21 cellular contexts compared by ENCODE assay signal in the genomic region with DNA sequence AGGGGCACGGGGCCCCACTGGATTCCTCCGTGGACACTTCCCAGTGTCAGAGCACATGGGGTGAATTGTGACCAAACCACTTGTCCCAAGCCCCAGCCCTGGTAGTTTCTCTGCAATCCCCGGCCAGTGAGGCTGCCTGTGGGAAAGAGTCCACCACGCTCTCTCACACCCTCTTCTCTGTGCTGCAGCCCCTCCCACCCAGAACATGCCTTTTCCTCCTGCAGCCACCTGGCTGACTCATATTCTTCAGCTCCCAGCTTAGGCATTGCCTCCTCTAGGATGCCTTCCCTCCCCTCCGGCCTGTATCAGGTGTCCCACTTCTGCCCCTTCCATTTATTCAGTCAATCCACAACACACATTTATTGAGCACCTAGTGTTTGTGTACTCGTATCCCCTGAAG. TPM values are rescaled to one million over a fixed set of nuclear protein-coding genes. Genes with fewer than 3 reads are reported as not detected.
DNase-seq lines count a peak whose midpoint lies in the region; ATAC-seq, FAIRE-seq and TF ChIP-seq lines count a peak whose summit lies in the region.
"Had no signal": no experiment of that assay in that cellular context is flagged by ENCODE, and none has a peak within 500 bp of the region (broad histone marks: within the 10 kb centered on the region; RNA-seq: fewer than 3 reads in every experiment).

No MANE protein-coding gene starts in this region.

- DNase-seq in T-helper 1 cell (no peak), HT1080 (ENCODE audit: low read depth) (peak; percentile 39), bronchial epithelial cell (ENCODE audit: low read depth) (peak; percentile 78), mesendoderm (peak; percentile 71), ACHN (no peak)
- no peak for DNase-seq in activated T-helper 2 cell treated with anti-CD3 and anti-CD28 coated beads, Interferon-gamma antibody, Interleukin-2, Interleukin-4, amounts not matched to agents 10 μg/mL and 5 μg/mL and 100 μg/mL, durations not matched to agents 14 hours and 24 hours and 36 hours (ENCODE audit: low spot score)
- DNase-seq: activated gamma-delta T cell, aorta, dermis blood vessel endothelial cell, HCEC 1CT, hippocampal formation, psoas muscle had no signal

- H2AK5ac ChIP-seq in mesendoderm (ENCODE audit: low read length) = no peak overlapping the region

- peaks cover 3% of the 10 kb centered on the region for H3K36me3 Mint-ChIP-seq in T-helper 1 cell treated with Interleukin-12 subunit alpha and Interleukin-12 subunit beta and Interleukin-4 antibody, amounts not matched to agents 30 μg/mL and 1 μg/mL, for 36 hours (ENCODE audit: low read depth)
- peaks cover 2% of the 10 kb centered on the region for H3K36me3 Mint-ChIP-seq in activated T-helper 2 cell treated with anti-CD3 and anti-CD28 coated beads, Interferon-gamma antibody, Interleukin-2, Interleukin-4, amounts not matched to agents 10 μg/mL and 5 μg/mL and 100 μg/mL, durations not matched to agents 14 hours and 24 hours and 36 hours (ENCODE audit: low read depth)

- H4K8ac ChIP-seq in mesendoderm (ENCODE audit: low read depth, low read length) = no peak overlapping the region

- H3K27ac ChIP-seq in mesendoderm (ENCODE audit: low read depth, low read length) = no peak overlapping the region
- H3K27ac ChIP-seq: A549, psoas muscle, SJSA1 had no signal

- no peak for ATAC-seq in GM18858 (IDR thresholded peaks at IDR 0.05; ENCODE audit: unreplicated experiment)
- ATAC-seq: A549, left lobe of liver, psoas muscle had no signal

- no peak overlapping the region for H3K27ac Mint-ChIP-seq in T-helper 1 cell treated with Interleukin-12 subunit alpha and Interleukin-12 subunit beta and Interleukin-4 antibody, amounts not matched to agents 30 μg/mL and 1 μg/mL, for 36 hours
- H3K27ac Mint-ChIP-seq in activated T-helper 2 cell treated with anti-CD3 and anti-CD28 coated beads, Interferon-gamma antibody, Interleukin-2, Interleukin-4, amounts not matched to agents 10 μg/mL and 5 μg/mL and 100 μg/mL, durations not matched to agents 14 hours and 24 hours and 36 hours = no peak overlapping the region
- H3K27ac Mint-ChIP-seq: stimulated activated naive CD8-positive, alpha-beta T cell treated with anti-CD3 and anti-CD28 coated beads, Interleukin-15, Interleukin-2, amounts not matched to agents 100 ng/mL and 50 ng/mL, for 24 hours had no signal

- H4K5ac ChIP-seq in mesendoderm (ENCODE audit: low read length) = no peak overlapping the region

- H3K79me2 ChIP-seq in mesendoderm (ENCODE audit: control insufficient read depth, insufficient read depth, low read length) = no peaks in the 10 kb centered on the region

- no peak overlapping the region for H3K4ac ChIP-seq in mesendoderm (ENCODE audit: low read depth, low read length)

- peaks cover 16% of the 10 kb centered on the region for H3K4me1 Mint-ChIP-seq in T-helper 1 cell treated with Interleukin-12 subunit alpha and Interleukin-12 subunit beta and Interleukin-4 antibody, amounts not matched to agents 30 μg/mL and 1 μg/mL, for 36 hours (ENCODE audit: low read depth)
- H3K4me1 Mint-ChIP-seq in activated T-helper 2 cell treated with anti-CD3 and anti-CD28 coated beads, Interferon-gamma antibody, Interleukin-2, Interleukin-4, amounts not matched to agents 10 μg/mL and 5 μg/mL and 100 μg/mL, durations not matched to agents 14 hours and 24 hours and 36 hours (ENCODE audit: low read depth) = peaks cover 16% of the 10 kb centered on the region

- H3K79me1 ChIP-seq in mesendoderm (ENCODE audit: low read length) = no peaks in the 10 kb centered on the region

- no peak overlapping the region for H2BK5ac ChIP-seq in mesendoderm (ENCODE audit: low read length)

- in situ Hi-C loops in ACHN (cut with HindIII; ENCODE audit: low pct_ligation_motif_present, low pct_unique_long_range_greater_than_20kb, low sequenced_read_pairs) = no loop called here

- no peak overlapping the region for H3K18ac ChIP-seq in mesendoderm (ENCODE audit: low read length)

- H3K9ac ChIP-seq in mesendoderm (ENCODE audit: low read length) = no peak overlapping the region

- H3K23ac ChIP-seq in mesendoderm (ENCODE audit: low read length) = no peak overlapping the region

- intact Hi-C loops in activated T-helper 2 cell treated with anti-CD3 and anti-CD28 coated beads, Interferon-gamma antibody, Interleukin-2, Interleukin-4, amounts not matched to agents 10 μg/mL and 5 μg/mL and 100 μg/mL, durations not matched to agents 14 hours and 24 hours and 36 hours (cut with micrococcal nuclease) = loop anchor here (5.0 kb wide), 2 partner anchors 84 to 384 kb away; a partner anchor contains a TSS

- H3K9me3 Mint-ChIP-seq in T-helper 1 cell treated with Interleukin-12 subunit alpha and Interleukin-12 subunit beta and Interleukin-4 antibody, amounts not matched to agents 30 μg/mL and 1 μg/mL, for 36 hours = no peaks in the 10 kb centered on the region
- no peaks in the 10 kb centered on the region for H3K9me3 Mint-ChIP-seq in activated T-helper 2 cell treated with anti-CD3 and anti-CD28 coated beads, Interferon-gamma antibody, Interleukin-2, Interleukin-4, amounts not matched to agents 10 μg/mL and 5 μg/mL and 100 μg/mL, durations not matched to agents 14 hours and 24 hours and 36 hours
- H3K9me3 Mint-ChIP-seq: stimulated activated naive CD8-positive, alpha-beta T cell treated with anti-CD3 and anti-CD28 coated beads, Interleukin-15, Interleukin-2, amounts not matched to agents 100 ng/mL and 50 ng/mL, for 24 hours had no signal

- H3K36me3 ChIP-seq in bronchial epithelial cell (ENCODE audit: control insufficient read depth, insufficient read depth, low read length) (no peaks in the 10 kb centered on the region), mesendoderm (ENCODE audit: control insufficient read depth, insufficient read depth, low read length) (no peaks in the 10 kb centered on the region)

- no CpG with 5 or more reads among the region's 6 CpGs for WGBS in mesendoderm (ENCODE audit: extremely low coverage, insufficient coverage, low lambda C conversion rate)

- no peak overlapping the region for H3K4me2 ChIP-seq in mesendoderm (ENCODE audit: low read length)
- H3K4me2 ChIP-seq: A549 had no signal

- no peak overlapping the region for H2BK15ac ChIP-seq in mesendoderm (replicated peaks; ENCODE audit: low read depth)

- no peak for TF ChIP-seq CTCF in bronchial epithelial cell (IDR thresholded peaks at IDR 0.05; ENCODE audit: insufficient read depth, low read length, severe bottlenecking)

- peak; percentile 79 for FAIRE-seq in bronchial epithelial cell (lab: Jason Lieb, UNC)
- FAIRE-seq: A549, G401.6, GM12891, TTC549 had no signal

- no peaks in the 10 kb centered on the region for H3K4me1 ChIP-seq in mesendoderm (ENCODE audit: control insufficient read depth, low read depth, low read length)

- H3K56ac ChIP-seq in mesendoderm (ENCODE audit: low read length) = no peak overlapping the region

- no peak overlapping the region for H2BK120ac ChIP-seq in mesendoderm (ENCODE audit: low read depth, low read length)

- peaks cover 5% of the 10 kb centered on the region for H3K27me3 Mint-ChIP-seq in T-helper 1 cell treated with Interleukin-12 subunit alpha and Interleukin-12 subunit beta and Interleukin-4 antibody, amounts not matched to agents 30 μg/mL and 1 μg/mL, for 36 hours (ENCODE audit: low read depth)
- H3K27me3 Mint-ChIP-seq in activated T-helper 2 cell treated with anti-CD3 and anti-CD28 coated beads, Interferon-gamma antibody, Interleukin-2, Interleukin-4, amounts not matched to agents 10 μg/mL and 5 μg/mL and 100 μg/mL, durations not matched to agents 14 hours and 24 hours and 36 hours (ENCODE audit: low read depth) = peaks cover 1% of the 10 kb centered on the region
- H3K27me3 Mint-ChIP-seq: stimulated activated naive CD8-positive, alpha-beta T cell treated with anti-CD3 and anti-CD28 coated beads, Interleukin-15, Interleukin-2, amounts not matched to agents 100 ng/mL and 50 ng/mL, for 24 hours had no signal

- H3K4me3 Mint-ChIP-seq in T-helper 1 cell treated with Interleukin-12 subunit alpha and Interleukin-12 subunit beta and Interleukin-4 antibody, amounts not matched to agents 30 μg/mL and 1 μg/mL, for 36 hours = peak overlapping the region; percentile 6
- no peak overlapping the region for H3K4me3 Mint-ChIP-seq in activated T-helper 2 cell treated with anti-CD3 and anti-CD28 coated beads, Interferon-gamma antibody, Interleukin-2, Interleukin-4, amounts not matched to agents 10 μg/mL and 5 μg/mL and 100 μg/mL, durations not matched to agents 14 hours and 24 hours and 36 hours (ENCODE audit: low read depth)
- H3K4me3 Mint-ChIP-seq: stimulated activated naive CD8-positive, alpha-beta T cell treated with anti-CD3 and anti-CD28 coated beads, Interleukin-15, Interleukin-2, amounts not matched to agents 100 ng/mL and 50 ng/mL, for 24 hours had no signal

- H3K27me3 ChIP-seq in bronchial epithelial cell (ENCODE audit: control insufficient read depth, insufficient read depth, low read length) = no peaks in the 10 kb centered on the region
- no peaks in the 10 kb centered on the region for H3K27me3 ChIP-seq in mesendoderm (ENCODE audit: insufficient read depth, low read length, poor library complexity)
- H3K27me3 ChIP-seq: SJSA1 had no signal

- H3K4me3 ChIP-seq in bronchial epithelial cell (ENCODE audit: low read depth, low read length) (no peak overlapping the region), mesendoderm (ENCODE audit: low read length) (no peak overlapping the region)
- H3K4me3 ChIP-seq: A549, psoas muscle, SJSA1 had no signal

RNA-seq across cellular contexts. Expression of a gene that starts 5.4 kb away (rescaled TPM):
- total RNA-seq in HT1080 (2014; rRNA removed; shearing (Covaris generic)) = 49.0 and 52.7 TPM in 2 replicates
- 41.7 and 43.3 TPM in 2 replicates for polyA plus RNA-seq in HT1080 (2015; cell fraction: cytosol; rRNA removed)
- polyA plus RNA-seq in HT1080 (2015; cell fraction: nucleus; rRNA removed) = 63.6 and 66.1 TPM in 2 replicates
- total RNA-seq in bronchial epithelial cell = 62.9 and 98.6 TPM in 2 replicates
- polyA plus RNA-seq in mesendoderm (2013, experiment 1 of 2) = 26.5 TPM
- 27.8 TPM for polyA plus RNA-seq in mesendoderm (2013, experiment 2 of 2)
- total RNA-seq in activated T-helper 2 cell treated with anti-CD3 and anti-CD28 coated beads, Interferon-gamma antibody, Interleukin-2, Interleukin-4, amounts not matched to agents 10 μg/mL and 5 μg/mL and 100 μg/mL, durations not matched to agents 14 hours and 24 hours and 36 hours = 67.6 and 70.2 TPM in 2 replicates

RNA-seq across cellular contexts. Expression of a gene that starts 7.4 kb away (rescaled TPM):
- total RNA-seq in HT1080 (2014; rRNA removed; shearing (Covaris generic)) = 0.13 TPM in 1 of 2 replicates, not detected in the other
- polyA plus RNA-seq in HT1080 (2015; cell fraction: cytosol; rRNA removed) = 0.03 and 0.06 TPM in 2 replicates
- polyA plus RNA-seq in HT1080 (2015; cell fraction: nucleus; rRNA removed) = 0.04 and 0.18 TPM in 2 replicates
- total RNA-seq in bronchial epithelial cell = under 0.01 TPM in 1 of 2 replicates, not detected in the other
- 0.14 TPM for polyA plus RNA-seq in mesendoderm (2013, experiment 1 of 2)
- 0.18 TPM for polyA plus RNA-seq in mesendoderm (2013, experiment 2 of 2)
- total RNA-seq in activated T-helper 2 cell treated with anti-CD3 and anti-CD28 coated beads, Interferon-gamma antibody, Interleukin-2, Interleukin-4, amounts not matched to agents 10 μg/mL and 5 μg/mL and 100 μg/mL, durations not matched to agents 14 hours and 24 hours and 36 hours = 0.51 and 0.68 TPM in 2 replicates
- total RNA-seq: SJSA1 had no signal

RNA-seq across cellular contexts. Expression of a gene that starts 14.6 kb away (rescaled TPM):
- 0.60 TPM in 1 of 2 replicates, not detected in the other for total RNA-seq in HT1080 (2014; rRNA removed; shearing (Covaris generic))
- 0.17 and 0.45 TPM in 2 replicates for polyA plus RNA-seq in HT1080 (2015; cell fraction: cytosol; rRNA removed)
- 2.1 and 3.6 TPM in 2 replicates for polyA plus RNA-seq in HT1080 (2015; cell fraction: nucleus; rRNA removed)
- 0.26 and 0.51 TPM in 2 replicates for total RNA-seq in bronchial epithelial cell
- 0.74 TPM for polyA plus RNA-seq in mesendoderm (2013, experiment 1 of 2)
- polyA plus RNA-seq in mesendoderm (2013, experiment 2 of 2) = 1.1 TPM
- 89.8 and 94.4 TPM in 2 replicates for total RNA-seq in activated T-helper 2 cell treated with anti-CD3 and anti-CD28 coated beads, Interferon-gamma antibody, Interleukin-2, Interleukin-4, amounts not matched to agents 10 μg/mL and 5 μg/mL and 100 μg/mL, durations not matched to agents 14 hours and 24 hours and 36 hours

RNA-seq across cellular contexts. Expression of a gene that starts 19.0 kb away (rescaled TPM):
- 0.05 TPM in 1 of 2 replicates, not detected in the other for total RNA-seq in HT1080 (2014; rRNA removed; shearing (Covaris generic))
- polyA plus RNA-seq in HT1080 (2015; cell fraction: cytosol; rRNA removed) = 0.05 TPM in 1 of 2 replicates, not detected in the other
- polyA plus RNA-seq in HT1080 (2015; cell fraction: nucleus; rRNA removed) = 0.41 TPM in 1 of 2 replicates, not detected in the other
- total RNA-seq in bronchial epithelial cell = not detected in 2 replicates
- 0.39 TPM for polyA plus RNA-seq in mesendoderm (2013, experiment 1 of 2)
- 0.41 TPM for polyA plus RNA-seq in mesendoderm (2013, experiment 2 of 2)
- 112 and 118 TPM in 2 replicates for total RNA-seq in activated T-helper 2 cell treated with anti-CD3 and anti-CD28 coated beads, Interferon-gamma antibody, Interleukin-2, Interleukin-4, amounts not matched to agents 10 μg/mL and 5 μg/mL and 100 μg/mL, durations not matched to agents 14 hours and 24 hours and 36 hours
- total RNA-seq: SJSA1 had no signal
- polyA plus RNA-seq: A549 had no signal

RNA-seq across cellular contexts. Expression of a gene that starts 20.4 kb away (rescaled TPM):
- 113 and 151 TPM in 2 replicates for total RNA-seq in HT1080 (2014; rRNA removed; shearing (Covaris generic))
- 102 and 110 TPM in 2 replicates for polyA plus RNA-seq in HT1080 (2015; cell fraction: cytosol; rRNA removed)
- 143 and 160 TPM in 2 replicates for polyA plus RNA-seq in HT1080 (2015; cell fraction: nucleus; rRNA removed)
- total RNA-seq in bronchial epithelial cell = 105 and 133 TPM in 2 replicates
- 44.3 TPM for polyA plus RNA-seq in mesendoderm (2013, experiment 1 of 2)
- polyA plus RNA-seq in mesendoderm (2013, experiment 2 of 2) = 48.8 TPM
- 177 and 186 TPM in 2 replicates for total RNA-seq in activated T-helper 2 cell treated with anti-CD3 and anti-CD28 coated beads, Interferon-gamma antibody, Interleukin-2, Interleukin-4, amounts not matched to agents 10 μg/mL and 5 μg/mL and 100 μg/mL, durations not matched to agents 14 hours and 24 hours and 36 hours

Comparison
In these comparisons a context has a peak if more than half of its experiments do, and no peak if none do; other contexts are left out.
1. DNase-seq: peak in HT1080 (single experiment), bronchial epithelial cell (single experiment) and mesendoderm (single experiment); none in T-helper 1 cell (0 of 5), activated T-helper 2 cell treated with anti-CD3 and anti-CD28 coated beads, Interferon-gamma antibody, Interleukin-2, Interleukin-4, amounts not matched to agents 10 μg/mL and 5 μg/mL and 100 μg/mL, durations not matched to agents 14 hours and 24 hours and 36 hours (single experiment) and ACHN (single experiment).
2. RNA of a gene that starts 14.6 kb away (total RNA-seq): 89.8 to 94.4 TPM in activated T-helper 2 cell treated with anti-CD3 and anti-CD28 coated beads, Interferon-gamma antibody, Interleukin-2, Interleukin-4, amounts not matched to agents 10 μg/mL and 5 μg/mL and 100 μg/mL, durations not matched to agents 14 hours and 24 hours and 36 hours; 0.26 to 0.51 TPM in bronchial epithelial cell and 0.60 TPM in HT1080; every median in the first group is over 10 times any median in the second.